Comparison of ENCODE assay signal across 9 cellular contexts in genomic region chr10:13272164-13272571, GRCh38. TPM values are rescaled to one million over a fixed set of nuclear protein-coding genes. Genes with fewer than 3 reads are reported as not detected.
A peak's percentile ranks its signal among the peaks of the same experiment; 100 is the strongest.
DNase-seq lines count a peak whose midpoint lies in the region; ATAC-seq, FAIRE-seq and TF ChIP-seq lines count a peak whose summit lies in the region.
"Had no signal": no experiment of that assay in that cellular context is flagged by ENCODE, and none has a peak within 500 bp of the region (broad histone marks: within the 10 kb centered on the region; RNA-seq: fewer than 3 reads in every experiment).

No MANE protein-coding gene starts in this region.

- TF ChIP-seq POLR2A in transverse colon (IDR thresholded peaks at IDR 0.05) = no peak

- TF ChIP-seq CTCF in transverse colon (IDR thresholded peaks at IDR 0.05) = no peak

- H3K4me1 ChIP-seq in iPS-20b (ENCODE audit: insufficient read depth, low read length) (peaks cover 18% of the 10 kb centered on the region; the same call in 1 of the 2 replicates), transverse colon (peaks cover 0 to 28% (median 15%) of the 10 kb centered on the region in 4 donors)

- WGBS in transverse colon (ENCODE audit: low coverage in 1 of 2), 2 donors = 72% methylated on average over 12 of the region's 12 CpGs; no CpG with 5 or more reads in 1 of the 2 donors

- peak overlapping the region; percentile 25; the same call in 1 of the 2 replicates for H3K9ac ChIP-seq in iPS-20b (ENCODE audit: low read depth, low read length)

- H3K36me3 ChIP-seq in iPS-20b (ENCODE audit: insufficient read depth, low read depth, low read length) (no peaks in the 10 kb centered on the region), transverse colon (no peaks in the 10 kb centered on the region)

- intact Hi-C loops in transverse colon (cut with DNase I; ENCODE audit: low total_unique reads) = no loop called here

- H3K9me3 ChIP-seq in iPS-20b (ENCODE audit: insufficient read depth, low read depth, low read length) (no peaks in the 10 kb centered on the region), transverse colon (no peaks in the 10 kb centered on the region)

- no peaks in the 10 kb centered on the region for H3K27me3 ChIP-seq in iPS-20b (ENCODE audit: insufficient read depth, low read length)
- H3K27me3 ChIP-seq in transverse colon = no peaks in the 10 kb centered on the region

- ATAC-seq in HG02885 (IDR thresholded peaks at IDR 0.05; ENCODE audit: poor library complexity, unreplicated experiment) = peak; percentile 14
- no peak for ATAC-seq in HG02970 (IDR thresholded peaks at IDR 0.05; ENCODE audit: low FRiP score, unreplicated experiment)
- no peak for ATAC-seq in GM18502 (IDR thresholded peaks at IDR 0.05; ENCODE audit: poor library complexity, unreplicated experiment)

- H3K27ac ChIP-seq in iPS-20b (ENCODE audit: low read length) = peak overlapping the region; percentile 5
- H3K27ac ChIP-seq in transverse colon = peak overlapping the region in 3 of 4 donors; percentile 65 to 71 (median 67)

- H3K4me3 ChIP-seq in iPS-20b (ENCODE audit: low read length) (no peak overlapping the region), transverse colon (no peak overlapping the region)

- FAIRE-seq in GM19239 (lab: Jason Lieb, UNC) = no peak

- peak; percentile 61 for DNase-seq in SK-N-DZ (ENCODE audit: low spot score)
- peak; percentile 12 for DNase-seq in transverse colon
- DNase-seq in GM19239 (ENCODE audit: insufficient read length, low spot score) = no peak
- DNase-seq in NCI-H1048 (lab: John Stamatoyannopoulos, UW) = no peak
- DNase-seq: amniotic stem cell had no signal

- in situ Hi-C loops in transverse colon (cut with MboI; ENCODE audit: low pct_ligation_motif_present in 1 of 4, low pct_unique_long_range_greater_than_20kb in 1 of 4, low sequenced_read_pairs in 3 of 4) = no loop called here

- no peak for TF ChIP-seq EP300 in transverse colon (IDR thresholded peaks at IDR 0.05; ENCODE audit: low read depth)

RNA-seq across cellular contexts. Expression of gene PHYH, which starts 27.7 kb away (rescaled TPM):
- polyA plus RNA-seq in SK-N-DZ (2014; cell fraction: cytosol; rRNA removed) = 15.6 and 22.4 TPM in 2 replicates
- polyA plus RNA-seq in SK-N-DZ (2014; cell fraction: nucleus; rRNA removed) = 11.8 and 13.8 TPM in 2 replicates
- total RNA-seq in transverse colon = 10 to 100 TPM; 16.1 to 90.1 (median 49.2) TPM

RNA-seq across cellular contexts. Expression of gene UCMA, which starts 38.0 kb away (rescaled TPM):
- 0.47 TPM in 1 of 2 replicates, not detected in the other for polyA plus RNA-seq in SK-N-DZ (2014; cell fraction: cytosol; rRNA removed)
- not detected in 2 replicates for polyA plus RNA-seq in SK-N-DZ (2014; cell fraction: nucleus; rRNA removed)
- not detected for total RNA-seq in transverse colon

Comparison
In these comparisons a context has a peak if more than half of its experiments do, and no peak if none do; other contexts are left out.
1. DNase-seq: peak in SK-N-DZ (single experiment) and transverse colon (single experiment); none in GM19239 (single experiment) and NCI-H1048 (single experiment).